21 cellular contexts compared by ENCODE assay signal in genomic region chr7:7542251-7542835, GRCh38. TPM values are rescaled to one million over a fixed set of nuclear protein-coding genes. Genes with fewer than 3 reads are reported as not detected.
"Had no signal": no experiment of that assay in that cellular context is flagged by ENCODE, and none has a peak within 500 bp of the region (broad histone marks: within the 10 kb centered on the region; RNA-seq: fewer than 3 reads in every experiment).

No MANE protein-coding gene starts in this region.

- DNase-seq: activated B cell treated with CpG ODN at 0.5 μM for 24 hours; activated CD4-positive, alpha-beta T cell treated with anti-CD3 and anti-CD28 coated beads for 1 hour; activated CD4-positive, alpha-beta T cell treated with anti-CD3 and anti-CD28 coated beads, Interleukin-2, amount 10 ng/mL, durations not matched to agents 24 days and 14 days; activated CD4-positive, alpha-beta T cell treated with anti-CD3 and anti-CD28 coated beads, Interleukin-2, amount 50 U/mL, for 48 hours; activated CD8-positive, alpha-beta memory T cell treated with anti-CD3 and anti-CD28 coated beads, Interleukin-2, amount 10 ng/mL, durations not matched to agents 7 days and 5 days; activated effector memory CD4-positive, alpha-beta T cell treated with Interleukin-2 at 50 U/mL for 16 hours; activated naive CD4-positive, alpha-beta T cell; activated T-cell treated with anti-CD3 and anti-CD28 coated beads, Interleukin-2, amount 50 U/mL, for 24 hours; body of pancreas; Kasumi-1; NCI-H1105 treated with DMSO at 0.1 percent for 48 hours; NCI-H1436 treated with DMSO at 0.1 percent for 48 hours; NCI-H187; NCI-H2081; NCI-H510A treated with DMSO at 0.1 percent for 48 hours; NCI-H69; SIG-M5; T-helper 17 cell; T-helper 9 cell had no signal

- H3K9me3 ChIP-seq: ascending aorta, body of pancreas had no signal

- H3K27ac ChIP-seq: ascending aorta, body of pancreas had no signal

- H3K4me3 ChIP-seq: ascending aorta, body of pancreas had no signal

- H3K4me1 ChIP-seq: ascending aorta, body of pancreas had no signal

- H3K36me3 ChIP-seq: ascending aorta had no signal

- H3K27me3 ChIP-seq: ascending aorta, body of pancreas had no signal

- ATAC-seq: activated CD8-positive, alpha-beta memory T cell treated with anti-CD3 and anti-CD28 coated beads, Interleukin-2, amount 10 ng/mL, durations not matched to agents 7 days and 5 days; body of pancreas; T-helper 17 cell had no signal

RNA-seq across cellular contexts. Expression of gene COL28A1, which starts 6.7 kb away (rescaled TPM):
- total RNA-seq: activated CD4-positive, alpha-beta T cell treated with anti-CD3 and anti-CD28 coated beads, Interleukin-2, amount 10 ng/mL, durations not matched to agents 24 days and 14 days; activated CD8-positive, alpha-beta memory T cell treated with anti-CD3 and anti-CD28 coated beads, Interleukin-2, amount 10 ng/mL, durations not matched to agents 7 days and 5 days; activated T-helper 1 cell treated with anti-CD3 and anti-CD28 coated beads, Interleukin-12 subunit alpha, Interleukin-12 subunit beta, Interleukin-2, Interleukin-4 antibody, amounts not matched to agents 30 ng/mL and 10 ng/mL and 1 ng/mL, durations not matched to agents 14 hours and 24 hours and 36 hours had no signal
